35 cellular contexts compared by ENCODE assay signal in genomic region chr4:15173251-15173650, GRCh38.
"Had no signal": no experiment of that assay in that cellular context is flagged by ENCODE, and none has a peak within 500 bp of the region (broad histone marks: within the 10 kb centered on the region; RNA-seq: fewer than 3 reads in every experiment).

No MANE protein-coding gene starts in this region.

- H3K4me1 ChIP-seq: adrenal gland, breast epithelium, esophagus muscularis mucosa, foreskin keratinocyte, gastrocnemius medialis, heart right ventricle had no signal

- H3K4me3 Mint-ChIP-seq: activated CD4-positive, alpha-beta memory T cell treated with anti-CD3 and anti-CD28 coated beads for 36 hours; activated CD4-positive, alpha-beta T cell treated with anti-CD3 and anti-CD28 coated beads for 36 hours; activated CD4-positive, alpha-beta T cell treated with anti-CD3 and anti-CD28 coated beads, Interleukin-2, amount 10 ng/mL, durations not matched to agents 24 days and 14 days; activated CD8-positive, alpha-beta memory T cell treated with anti-CD3 and anti-CD28 coated beads, Interleukin-2, amount 10 ng/mL, durations not matched to agents 7 days and 5 days; activated CD8-positive, alpha-beta T cell treated with anti-CD3 and anti-CD28 coated beads, Interleukin-2, amount 10 ng/mL, durations not matched to agents 7 days and 5 days; activated naive CD4-positive, alpha-beta T cell treated with anti-CD3 and anti-CD28 coated beads for 36 hours; activated naive CD4-positive, alpha-beta T cell treated with anti-CD3 and anti-CD28 coated beads, Interleukin-2, amount 50 U/mL, for 24 hours; activated naive CD8-positive, alpha-beta T cell treated with anti-CD3 and anti-CD28 coated beads for 36 hours; activated naive CD8-positive, alpha-beta T cell treated with anti-CD3 and anti-CD28 coated beads, Interleukin-2, amount 50 U/mL, for 24 hours; activated T-helper 1 cell treated with anti-CD3 and anti-CD28 coated beads, Interleukin-12 subunit alpha, Interleukin-12 subunit beta, Interleukin-2, Interleukin-4 antibody, amounts not matched to agents 30 ng/mL and 10 ng/mL and 1 ng/mL, durations not matched to agents 14 hours and 24 hours and 36 hours; brain; effector memory CD8-positive, alpha-beta T cell had no signal

- H3K27ac ChIP-seq: adrenal gland, breast epithelium, cardiac muscle cell, esophagus muscularis mucosa, foreskin keratinocyte, gastrocnemius medialis, heart right ventricle had no signal

- H3K4me3 ChIP-seq: adrenal gland, breast epithelium, cardiac muscle cell, esophagus muscularis mucosa, gastrocnemius medialis, heart right ventricle had no signal

- FAIRE-seq: colon had no signal

- H3K27me3 ChIP-seq: breast epithelium, cardiac muscle cell, esophagus muscularis mucosa, foreskin keratinocyte, heart right ventricle had no signal

- H3K4me1 Mint-ChIP-seq: activated CD4-positive, alpha-beta T cell treated with anti-CD3 and anti-CD28 coated beads for 36 hours; activated CD4-positive, alpha-beta T cell treated with anti-CD3 and anti-CD28 coated beads, Interleukin-2, amount 10 ng/mL, durations not matched to agents 24 days and 14 days; activated CD8-positive, alpha-beta memory T cell treated with anti-CD3 and anti-CD28 coated beads, Interleukin-2, amount 10 ng/mL, durations not matched to agents 7 days and 5 days; activated naive CD4-positive, alpha-beta T cell treated with anti-CD3 and anti-CD28 coated beads, Interleukin-2, amount 50 U/mL, for 24 hours; activated naive CD8-positive, alpha-beta T cell treated with anti-CD3 and anti-CD28 coated beads for 36 hours; activated naive CD8-positive, alpha-beta T cell treated with anti-CD3 and anti-CD28 coated beads, Interleukin-2, amount 50 U/mL, for 24 hours; brain had no signal

- DNase-seq: activated CD4-positive, alpha-beta memory T cell treated with anti-CD3 and anti-CD28 coated beads for 36 hours; activated CD4-positive, alpha-beta T cell treated with anti-CD3 and anti-CD28 coated beads for 36 hours; activated CD4-positive, alpha-beta T cell treated with anti-CD3 and anti-CD28 coated beads, Interleukin-2, amount 10 ng/mL, durations not matched to agents 24 days and 14 days; activated CD4-positive, CD25-positive, alpha-beta regulatory T cell; activated CD4-positive, CD25-positive, alpha-beta regulatory T cell treated with anti-CD3 and anti-CD28 coated beads, Interleukin-2, amount 50 U/mL, for 72 hours; activated CD8-positive, alpha-beta memory T cell treated with anti-CD3 and anti-CD28 coated beads, Interleukin-2, amount 10 ng/mL, durations not matched to agents 7 days and 5 days; activated CD8-positive, alpha-beta memory T cell treated with anti-CD3 and anti-CD28 coated beads, Interleukin-2, amount 50 U/mL, for 4 hours; activated CD8-positive, alpha-beta T cell treated with anti-CD3 and anti-CD28 coated beads, Interleukin-2, amount 10 ng/mL, durations not matched to agents 7 days and 5 days; activated effector memory CD4-positive, alpha-beta T cell treated with anti-CD3 and anti-CD28 coated beads, Interleukin-2, amount 50 U/mL, for 16 hours; activated naive CD4-positive, alpha-beta T cell treated with anti-CD3 and anti-CD28 coated beads for 36 hours; activated naive CD8-positive, alpha-beta T cell treated with anti-CD3 and anti-CD28 coated beads for 36 hours; activated naive CD8-positive, alpha-beta T cell treated with anti-CD3 and anti-CD28 coated beads, Interleukin-2, amount 50 U/mL, for 24 hours; activated T-cell treated with anti-CD3 and anti-CD28 coated beads, Interleukin-2, amount 50 U/mL, for 1 hour; activated T-cell treated with anti-CD3 and anti-CD28 coated beads, Interleukin-2, amount 50 U/mL, for 48 hours; adrenal gland; amygdala; aorta; central memory CD4-positive, alpha-beta T cell; cortex of kidney; dermis blood vessel endothelial cell; effector CD4-positive, alpha-beta T cell; effector memory CD8-positive, alpha-beta T cell; erythroblast; foreskin keratinocyte; gastrocnemius medialis; heart right ventricle; T-helper 2 cell had no signal

- H3K27me3 Mint-ChIP-seq: activated CD8-positive, alpha-beta memory T cell treated with anti-CD3 and anti-CD28 coated beads, Interleukin-2, amount 10 ng/mL, durations not matched to agents 7 days and 5 days; brain had no signal

- H3K27ac Mint-ChIP-seq: activated CD4-positive, alpha-beta memory T cell treated with anti-CD3 and anti-CD28 coated beads for 36 hours; activated CD4-positive, alpha-beta T cell treated with anti-CD3 and anti-CD28 coated beads for 36 hours; activated CD4-positive, alpha-beta T cell treated with anti-CD3 and anti-CD28 coated beads, Interleukin-2, amount 10 ng/mL, durations not matched to agents 24 days and 14 days; activated CD8-positive, alpha-beta memory T cell treated with anti-CD3 and anti-CD28 coated beads, Interleukin-2, amount 10 ng/mL, durations not matched to agents 7 days and 5 days; activated CD8-positive, alpha-beta T cell treated with anti-CD3 and anti-CD28 coated beads, Interleukin-2, amount 10 ng/mL, durations not matched to agents 7 days and 5 days; activated naive CD4-positive, alpha-beta T cell treated with anti-CD3 and anti-CD28 coated beads for 36 hours; activated naive CD4-positive, alpha-beta T cell treated with anti-CD3 and anti-CD28 coated beads, Interleukin-2, amount 50 U/mL, for 24 hours; activated naive CD8-positive, alpha-beta T cell treated with anti-CD3 and anti-CD28 coated beads for 36 hours; activated naive CD8-positive, alpha-beta T cell treated with anti-CD3 and anti-CD28 coated beads, Interleukin-2, amount 50 U/mL, for 24 hours; activated T-helper 1 cell treated with anti-CD3 and anti-CD28 coated beads, Interleukin-12 subunit alpha, Interleukin-12 subunit beta, Interleukin-2, Interleukin-4 antibody, amounts not matched to agents 30 ng/mL and 10 ng/mL and 1 ng/mL, durations not matched to agents 14 hours and 24 hours and 36 hours; activated T-helper 2 cell treated with anti-CD3 and anti-CD28 coated beads, Interferon-gamma antibody, Interleukin-2, Interleukin-4, amounts not matched to agents 10 μg/mL and 5 μg/mL and 100 μg/mL, durations not matched to agents 14 hours and 24 hours and 36 hours; brain; effector memory CD8-positive, alpha-beta T cell had no signal

- ATAC-seq: activated CD4-positive, alpha-beta T cell treated with anti-CD3 and anti-CD28 coated beads for 36 hours; activated CD8-positive, alpha-beta memory T cell treated with anti-CD3 and anti-CD28 coated beads, Interleukin-2, amount 10 ng/mL, durations not matched to agents 7 days and 5 days; activated CD8-positive, alpha-beta T cell treated with anti-CD3 and anti-CD28 coated beads, Interleukin-2, amount 10 ng/mL, durations not matched to agents 7 days and 5 days; activated naive CD8-positive, alpha-beta T cell treated with anti-CD3 and anti-CD28 coated beads, Interleukin-2, amount 50 U/mL, for 24 hours; effector memory CD8-positive, alpha-beta T cell; foreskin keratinocyte; gastrocnemius medialis; heart right ventricle had no signal

- H3K36me3 Mint-ChIP-seq: activated CD4-positive, alpha-beta memory T cell treated with anti-CD3 and anti-CD28 coated beads for 36 hours; activated CD8-positive, alpha-beta memory T cell treated with anti-CD3 and anti-CD28 coated beads, Interleukin-2, amount 10 ng/mL, durations not matched to agents 7 days and 5 days; activated naive CD8-positive, alpha-beta T cell treated with anti-CD3 and anti-CD28 coated beads for 36 hours; brain had no signal

- H3K36me3 ChIP-seq: adrenal gland, breast epithelium, cardiac muscle cell, esophagus muscularis mucosa, gastrocnemius medialis, heart right ventricle had no signal

- H3K9me3 ChIP-seq: gastrocnemius medialis had no signal
